In the genomic region with DNA sequence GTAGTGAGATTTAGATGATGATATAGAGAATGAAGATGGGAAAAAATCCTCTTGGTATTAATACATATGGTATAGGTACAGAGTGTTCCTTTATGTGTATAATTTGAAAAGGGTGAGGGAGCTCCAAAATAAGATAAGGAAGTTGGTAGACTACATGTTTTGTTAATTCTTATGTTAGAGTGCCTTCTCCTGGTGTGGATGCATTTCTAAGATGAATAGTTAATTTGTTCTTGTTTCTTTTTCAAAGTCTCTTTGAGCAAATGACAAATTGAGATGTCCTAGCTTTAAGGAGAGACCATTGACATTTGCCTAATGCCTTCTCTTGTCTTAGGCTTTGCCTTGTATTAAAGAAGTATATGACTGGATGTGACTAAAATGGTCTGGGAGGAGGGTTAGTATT, we compare ENCODE assay signal across 9 cellular contexts. TPM values are rescaled to one million over a fixed set of nuclear protein-coding genes. Genes with fewer than 3 reads are reported as not detected.
A peak's percentile ranks its signal among the peaks of the same experiment; 100 is the strongest.
DNase-seq lines count a peak whose midpoint lies in the region; TF ChIP-seq lines count a peak whose summit lies in the region.
"Had no signal": no experiment of that assay in that cellular context is flagged by ENCODE, and none has a peak within 500 bp of the region (broad histone marks: within the 10 kb centered on the region; RNA-seq: fewer than 3 reads in every experiment).

No MANE protein-coding gene starts in this region.

- no peak overlapping the region for H3K27ac Mint-ChIP-seq in activated CD4-positive, alpha-beta T cell treated with anti-CD3 and anti-CD28 coated beads, Interleukin-2, amount 10 ng/mL, durations not matched to agents 24 days and 14 days

- TF ChIP-seq CTCF in fibroblast of pulmonary artery (IDR thresholded peaks at IDR 0.05; ENCODE audit: low read length, missing control alignments) (peak; percentile 21), stomach (IDR thresholded peaks at IDR 0.05) (no peak)

- no peaks in the 10 kb centered on the region for H3K9me3 ChIP-seq in stomach

- peak overlapping the region in 4 of 5 donors; percentile 8 to 66 (median 59) for H3K27ac ChIP-seq in stomach

- DNase-seq in activated CD4-positive, alpha-beta T cell treated with anti-CD3 and anti-CD28 coated beads, Interleukin-2, amount 10 ng/mL, durations not matched to agents 24 days and 14 days: no peak
- no peak for DNase-seq in activated CD4-positive, alpha-beta T cell treated with anti-CD3 and anti-CD28 coated beads for 4 hours
- DNase-seq in RPMI7951 (ENCODE audit: low read depth): peak; percentile 34
- DNase-seq in fibroblast of pulmonary artery (ENCODE audit: low read depth): peak; percentile 61
- no peak for DNase-seq in stomach
- no peak for DNase-seq in A172 (ENCODE audit: low spot score)
- no peak for DNase-seq in glomerular visceral epithelial cell (ENCODE audit: extremely low spot score)
- no peak for DNase-seq in activated gamma-delta T cell treated with Interleukin-2 at 50 U/mL for 16 hours
- DNase-seq: NCI-H446 treated with DMSO at 0.1 percent for 48 hours had no signal

- no peaks in the 10 kb centered on the region for H3K36me3 ChIP-seq in stomach

- peaks cover 7% of the 10 kb centered on the region for H3K9me3 Mint-ChIP-seq in activated CD4-positive, alpha-beta T cell treated with anti-CD3 and anti-CD28 coated beads, Interleukin-2, amount 10 ng/mL, durations not matched to agents 24 days and 14 days

- TF ChIP-seq EP300 in stomach (IDR thresholded peaks at IDR 0.05): no peak

- H3K36me3 Mint-ChIP-seq in activated CD4-positive, alpha-beta T cell treated with anti-CD3 and anti-CD28 coated beads, Interleukin-2, amount 10 ng/mL, durations not matched to agents 24 days and 14 days (ENCODE audit: low read depth): peaks cover 12% of the 10 kb centered on the region

- H3K4me1 ChIP-seq in stomach: peaks cover 13 to 49% (median 31%) of the 10 kb centered on the region in 4 donors

- H3K27me3 Mint-ChIP-seq in activated CD4-positive, alpha-beta T cell treated with anti-CD3 and anti-CD28 coated beads, Interleukin-2, amount 10 ng/mL, durations not matched to agents 24 days and 14 days: no peaks in the 10 kb centered on the region

- H3K4me1 Mint-ChIP-seq in activated CD4-positive, alpha-beta T cell treated with anti-CD3 and anti-CD28 coated beads, Interleukin-2, amount 10 ng/mL, durations not matched to agents 24 days and 14 days: peaks cover 47% of the 10 kb centered on the region

- peak overlapping the region; percentile 18 for H3K4me3 Mint-ChIP-seq in activated CD4-positive, alpha-beta T cell treated with anti-CD3 and anti-CD28 coated beads, Interleukin-2, amount 10 ng/mL, durations not matched to agents 24 days and 14 days

- no peaks in the 10 kb centered on the region for H3K27me3 ChIP-seq in stomach

- TF ChIP-seq POLR2A in stomach (IDR thresholded peaks at IDR 0.05): no peak

- intact Hi-C loops in activated CD4-positive, alpha-beta T cell treated with anti-CD3 and anti-CD28 coated beads, Interleukin-2, amount 10 ng/mL, durations not matched to agents 24 days and 14 days (cut with micrococcal nuclease): loop anchor here (1.0 to 5.0 kb wide), 3 partner anchors 118 to 233 kb away; no protein-coding TSS in a partner anchor
- intact Hi-C loops in stomach (cut with DNase I; ENCODE audit: low total_unique reads): no loop called here

- no peak overlapping the region for H3K4me3 ChIP-seq in fibroblast of pulmonary artery (replicated peaks; ENCODE audit: low read depth, low read length)
- no peak overlapping the region for H3K4me3 ChIP-seq in stomach

RNA-seq across cellular contexts. Expression of gene AKAP13, which starts 34.1 kb away (rescaled TPM):
- 68.5 and 71.3 TPM in 2 replicates for total RNA-seq in activated CD4-positive, alpha-beta T cell treated with anti-CD3 and anti-CD28 coated beads, Interleukin-2, amount 10 ng/mL, durations not matched to agents 24 days and 14 days
- total RNA-seq in RPMI7951 (2014; rRNA removed; shearing (Covaris generic)): 27.3 and 28.5 TPM in 2 replicates
- total RNA-seq in stomach: 100 to 1,000 TPM; 122 to 395 (median 207) TPM
- 10 to 100 TPM; 33.1 to 42.5 (median 42.5) TPM for polyA plus RNA-seq in stomach
- 34.3 and 35.9 TPM in 2 replicates for total RNA-seq in A172 (2014; rRNA removed; shearing (Covaris generic))

Comparison
In these comparisons a context has a peak if more than half of its experiments do, and no peak if none do; other contexts are left out.
1. DNase-seq: peak in RPMI7951 (single experiment) and fibroblast of pulmonary artery (single experiment); none in activated CD4-positive, alpha-beta T cell treated with anti-CD3 and anti-CD28 coated beads, Interleukin-2, amount 10 ng/mL, durations not matched to agents 24 days and 14 days (single experiment), activated CD4-positive, alpha-beta T cell treated with anti-CD3 and anti-CD28 coated beads for 4 hours (0 of 2), stomach (single experiment), A172 (single experiment), glomerular visceral epithelial cell (single experiment) and activated gamma-delta T cell treated with Interleukin-2 at 50 U/mL for 16 hours (single experiment).